Comparison of ENCODE assay signal across 18 cellular contexts in genomic region chr20:37484386-37484785, GRCh38. TPM values are rescaled to one million over a fixed set of nuclear protein-coding genes. Genes with fewer than 3 reads are reported as not detected.
"Had no signal": no experiment of that assay in that cellular context is flagged by ENCODE, and none has a peak within 500 bp of the region (broad histone marks: within the 10 kb centered on the region; RNA-seq: fewer than 3 reads in every experiment).

No MANE protein-coding gene starts in this region.

- H3K4me3 ChIP-seq: hepatocyte, mucosa of descending colon, right atrium auricular region, stomach, thoracic aorta, transverse colon had no signal

- H3K36me3 ChIP-seq: neutrophil, right atrium auricular region, stomach, thoracic aorta, transverse colon had no signal

- H3K9me3 ChIP-seq: mucosa of descending colon, neutrophil, right atrium auricular region, stomach, thoracic aorta, transverse colon had no signal

- H3K27me3 ChIP-seq: hepatocyte, right atrium auricular region, stomach, transverse colon had no signal

- H3K79me2 ChIP-seq: hepatocyte had no signal

- H2AFZ ChIP-seq: hepatocyte had no signal

- H3K27ac ChIP-seq: hepatocyte, neutrophil, right atrium auricular region, stomach, thoracic aorta, transverse colon had no signal

- H3K4me2 ChIP-seq: hepatocyte had no signal

- DNase-seq: foreskin melanocyte; kidney; left colon; mammary epithelial cell; mucosa of descending colon; naive thymus-derived CD8-positive, alpha-beta T cell; posterior cingulate gyrus; small intestine; stimulated activated CD4-positive, alpha-beta T cell treated with anti-CD3 and anti-CD28 coated beads, Interleukin-12 subunit alpha, Interleukin-12 subunit beta, amount 100 ng/mL, for 4 hours; stimulated activated naive CD4-positive, alpha-beta T cell; stomach; substantia nigra; transverse colon had no signal

- H3K4me1 ChIP-seq: right atrium auricular region, stomach, transverse colon had no signal

- ATAC-seq: left colon; mucosa of descending colon; naive thymus-derived CD8-positive, alpha-beta T cell had no signal

RNA-seq across cellular contexts. Expression of gene NNAT, which starts 36.7 kb away (rescaled TPM):
- total RNA-seq: hepatocyte; liver; naive thymus-derived CD8-positive, alpha-beta T cell had no signal
